In the genomic region with DNA sequence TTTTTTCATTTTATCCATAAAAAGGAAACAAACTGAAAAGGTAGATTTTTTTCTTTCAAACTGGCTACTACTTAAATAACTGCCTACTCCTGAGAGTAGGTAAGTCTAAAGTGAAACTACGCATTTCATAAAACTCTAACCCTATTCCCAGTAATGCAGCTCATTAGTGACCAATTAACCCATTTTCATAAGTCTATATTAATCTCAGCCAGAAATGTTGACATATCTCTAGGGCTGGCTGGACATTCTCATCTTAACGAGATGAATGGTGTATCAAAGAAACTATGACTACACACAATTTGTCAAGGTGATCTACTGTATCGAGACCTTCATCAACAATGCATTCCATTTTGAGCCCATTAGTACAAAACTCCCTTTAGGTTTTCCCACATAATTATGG, we compare ENCODE assay signal across 17 cellular contexts.
"Had no signal": no experiment of that assay in that cellular context is flagged by ENCODE, and none has a peak within 500 bp of the region (broad histone marks: within the 10 kb centered on the region; RNA-seq: fewer than 3 reads in every experiment).

No MANE protein-coding gene starts in this region.

- ATAC-seq: activated T-cell treated with anti-CD3 and anti-CD28 coated beads, Interleukin-2, amount 50 U/mL, for 4 hours; T-cell had no signal

- H3K4me3 Mint-ChIP-seq: activated CD4-positive, alpha-beta memory T cell treated with anti-CD3 and anti-CD28 coated beads for 36 hours; activated naive CD8-positive, alpha-beta T cell treated with anti-CD3 and anti-CD28 coated beads, Interleukin-2, amount 10 ng/mL, durations not matched to agents 7 days and 5 days; activated T-cell treated with anti-CD3 and anti-CD28 coated beads, Interleukin-2, amount 50 U/mL, for 4 hours; neural progenitor cell; T-cell had no signal

- H3K4me1 Mint-ChIP-seq: activated naive CD8-positive, alpha-beta T cell treated with anti-CD3 and anti-CD28 coated beads, Interleukin-2, amount 10 ng/mL, durations not matched to agents 7 days and 5 days; T-cell had no signal

- H2AFZ ChIP-seq: neural progenitor cell, parathyroid adenoma had no signal

- H3K4me2 ChIP-seq: neural progenitor cell had no signal

- H3K79me2 ChIP-seq: parathyroid adenoma had no signal

- H3K36me3 Mint-ChIP-seq: activated CD4-positive, alpha-beta memory T cell treated with anti-CD3 and anti-CD28 coated beads for 36 hours; activated naive CD8-positive, alpha-beta T cell treated with anti-CD3 and anti-CD28 coated beads, Interleukin-2, amount 10 ng/mL, durations not matched to agents 7 days and 5 days; T-cell had no signal

- H3K9me3 Mint-ChIP-seq: activated CD4-positive, alpha-beta memory T cell treated with anti-CD3 and anti-CD28 coated beads for 36 hours; activated naive CD8-positive, alpha-beta T cell treated with anti-CD3 and anti-CD28 coated beads, Interleukin-2, amount 10 ng/mL, durations not matched to agents 7 days and 5 days; activated T-cell treated with anti-CD3 and anti-CD28 coated beads, Interleukin-2, amount 50 U/mL, for 4 hours; T-cell had no signal

- DNase-seq: activated CD4-positive, alpha-beta memory T cell treated with anti-CD3 and anti-CD28 coated beads for 36 hours; activated gamma-delta T cell; activated naive CD8-positive, alpha-beta T cell treated with anti-CD3 and anti-CD28 coated beads, Interleukin-2, amount 10 ng/mL, durations not matched to agents 7 days and 5 days; activated T-cell treated with anti-CD3 and anti-CD28 coated beads, Interleukin-2, amount 50 U/mL, for 4 hours; foreskin melanocyte; head of caudate nucleus; left ventricle myocardium superior; mesendoderm; right cardiac atrium; stimulated activated naive CD4-positive, alpha-beta T cell; T-cell; T1000; upper lobe of right lung had no signal

- H3K27ac Mint-ChIP-seq: activated CD4-positive, alpha-beta memory T cell treated with anti-CD3 and anti-CD28 coated beads for 36 hours; activated naive CD8-positive, alpha-beta T cell treated with anti-CD3 and anti-CD28 coated beads, Interleukin-2, amount 10 ng/mL, durations not matched to agents 7 days and 5 days; neural progenitor cell; T-cell had no signal

- H3K36me3 ChIP-seq: neural progenitor cell, suprapubic skin, upper lobe of right lung had no signal

- H3K27me3 ChIP-seq: neural progenitor cell, suprapubic skin, upper lobe of right lung had no signal

- H3K9me3 ChIP-seq: suprapubic skin, upper lobe of right lung had no signal

- H3K4me1 ChIP-seq: neural progenitor cell, parathyroid adenoma had no signal

- H3K27ac ChIP-seq: neural progenitor cell, parathyroid adenoma, suprapubic skin, upper lobe of right lung, VCaP had no signal

- H3K4me3 ChIP-seq: neural progenitor cell, suprapubic skin, upper lobe of right lung had no signal

- H3K9ac ChIP-seq: neural progenitor cell, parathyroid adenoma had no signal
